20 cellular contexts compared by ENCODE assay signal in genomic region chr14:73166399-73166798, GRCh38.
"Had no signal": no experiment of that assay in that cellular context is flagged by ENCODE, and none has a peak within 500 bp of the region (broad histone marks: within the 10 kb centered on the region; RNA-seq: fewer than 3 reads in every experiment).

No MANE protein-coding gene starts in this region.

- DNase-seq: activated B cell treated with CpG ODN at 0.5 μM for 24 hours; activated CD4-positive, alpha-beta memory T cell treated with anti-CD3 and anti-CD28 coated beads for 36 hours; activated CD4-positive, alpha-beta T cell treated with anti-CD3 and anti-CD28 coated beads, Interleukin-2, amount 10 ng/mL, durations not matched to agents 7 days and 5 days; activated CD8-positive, alpha-beta memory T cell treated with anti-CD3 and anti-CD28 coated beads for 24 hours; activated effector memory CD4-positive, alpha-beta T cell treated with anti-CD3 and anti-CD28 coated beads, Interleukin-2, amount 50 U/mL, for 16 hours; activated naive CD4-positive, alpha-beta T cell treated with Interleukin-2 at 50 U/mL for 16 hours; activated T-cell treated with anti-CD3 and anti-CD28 coated beads, Interleukin-2, amount 50 U/mL, for 4 hours; central memory CD4-positive, alpha-beta T cell; MM.1S; NCI-H1105; NCI-H1436; NCI-H1694 treated with DMSO at 0.1 percent for 48 hours; NCI-H2029 treated with DMSO at 0.1 percent for 48 hours; NCI-H510A treated with DMSO at 0.1 percent for 48 hours; NCI-H69; NK-92 treated with Interleukin-12 subunit alpha and Interleukin-12 subunit beta, amount 100 ng/mL, for 24 hours; Peyer's patch; SHP77 treated with DMSO at 0.1 percent for 48 hours; T1000 had no signal

- H3K27me3 ChIP-seq: Peyer's patch had no signal

- FAIRE-seq: TTC549 had no signal

- H3K4me1 ChIP-seq: Peyer's patch had no signal

- H3K9me3 ChIP-seq: Peyer's patch had no signal

- H3K4me3 ChIP-seq: Peyer's patch had no signal

- H3K27ac ChIP-seq: Peyer's patch had no signal

- ATAC-seq: activated T-cell treated with anti-CD3 and anti-CD28 coated beads, Interleukin-2, amount 50 U/mL, for 4 hours had no signal
